23 cellular contexts compared by ENCODE assay signal in genomic region chr7:145313601-145314000, GRCh38.
"Had no signal": no experiment of that assay in that cellular context is flagged by ENCODE, and none has a peak within 500 bp of the region (broad histone marks: within the 10 kb centered on the region; RNA-seq: fewer than 3 reads in every experiment).

No MANE protein-coding gene starts in this region.

- ATAC-seq: foreskin keratinocyte; heart right ventricle; left cardiac atrium; left ventricle myocardium superior; lower lobe of right lung; naive thymus-derived CD8-positive, alpha-beta T cell; sciatic nerve; stimulated activated naive CD8-positive, alpha-beta T cell treated with anti-CD3 and anti-CD28 coated beads, Interleukin-15, amount 100 ng/mL, for 72 hours; upper lobe of right lung had no signal

- DNase-seq: cortex of kidney; dorsolateral prefrontal cortex; effector CD4-positive, alpha-beta T cell; foreskin keratinocyte; glutamatergic neuron; heart right ventricle; hippocampal formation; left cardiac atrium; left ventricle myocardium superior; lower lobe of right lung; naive thymus-derived CD8-positive, alpha-beta T cell; nephron progenitor cell; nucleus accumbens; stimulated activated CD4-positive, alpha-beta T cell treated with anti-CD3 and anti-CD28 coated beads, Interleukin-12 subunit alpha, Interleukin-12 subunit beta, amount 100 ng/mL, for 4 hours; stimulated activated CD4-positive, alpha-beta T cell treated with anti-CD3 and anti-CD28 coated beads, Interleukin-1b, Interleukin-23, amount 100 ng/mL, for 48 hours; stimulated activated CD4-positive, alpha-beta T cell treated with anti-CD3 and anti-CD28 coated beads, Interleukin-4, amount 100 ng/mL, for 1 hour; stimulated activated CD8-positive, alpha-beta memory T cell treated with anti-CD3 and anti-CD28 coated beads, Interleukin-4, amount 100 ng/mL, for 48 hours; stimulated activated naive CD4-positive, alpha-beta T cell; stimulated activated naive CD8-positive, alpha-beta T cell treated with anti-CD3 and anti-CD28 coated beads, Interleukin-15, amount 100 ng/mL, for 72 hours; transverse colon; upper lobe of right lung; uterus had no signal
